1 cellular context compared by ENCODE assay signal in the genomic region with DNA sequence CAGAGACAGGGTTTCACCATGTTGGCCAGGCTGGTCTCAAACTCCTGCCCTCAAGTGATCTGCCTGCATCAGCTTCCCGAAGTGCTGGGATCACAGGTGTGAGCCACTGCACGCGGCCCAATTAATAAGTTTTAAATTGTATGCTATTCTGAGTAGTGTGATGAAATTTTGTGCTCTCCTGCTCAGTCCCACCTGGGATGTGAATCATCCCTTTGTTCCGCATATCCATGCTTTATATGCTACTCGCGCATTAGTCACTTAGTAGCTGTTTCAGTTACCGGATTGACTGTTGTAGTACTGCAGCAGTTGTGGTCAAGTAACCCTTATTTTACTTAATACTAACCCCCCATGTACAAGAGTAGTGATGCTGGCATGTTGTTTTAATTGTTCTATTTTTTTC.
TF ChIP-seq lines count a peak whose summit lies in the region.

No MANE protein-coding gene starts in this region.

TF ChIP-seq in K562, 482 proteins besides CTCF, POLR2A, EP300 and RAD21:
- TF ChIP-seq, protein P1, sequence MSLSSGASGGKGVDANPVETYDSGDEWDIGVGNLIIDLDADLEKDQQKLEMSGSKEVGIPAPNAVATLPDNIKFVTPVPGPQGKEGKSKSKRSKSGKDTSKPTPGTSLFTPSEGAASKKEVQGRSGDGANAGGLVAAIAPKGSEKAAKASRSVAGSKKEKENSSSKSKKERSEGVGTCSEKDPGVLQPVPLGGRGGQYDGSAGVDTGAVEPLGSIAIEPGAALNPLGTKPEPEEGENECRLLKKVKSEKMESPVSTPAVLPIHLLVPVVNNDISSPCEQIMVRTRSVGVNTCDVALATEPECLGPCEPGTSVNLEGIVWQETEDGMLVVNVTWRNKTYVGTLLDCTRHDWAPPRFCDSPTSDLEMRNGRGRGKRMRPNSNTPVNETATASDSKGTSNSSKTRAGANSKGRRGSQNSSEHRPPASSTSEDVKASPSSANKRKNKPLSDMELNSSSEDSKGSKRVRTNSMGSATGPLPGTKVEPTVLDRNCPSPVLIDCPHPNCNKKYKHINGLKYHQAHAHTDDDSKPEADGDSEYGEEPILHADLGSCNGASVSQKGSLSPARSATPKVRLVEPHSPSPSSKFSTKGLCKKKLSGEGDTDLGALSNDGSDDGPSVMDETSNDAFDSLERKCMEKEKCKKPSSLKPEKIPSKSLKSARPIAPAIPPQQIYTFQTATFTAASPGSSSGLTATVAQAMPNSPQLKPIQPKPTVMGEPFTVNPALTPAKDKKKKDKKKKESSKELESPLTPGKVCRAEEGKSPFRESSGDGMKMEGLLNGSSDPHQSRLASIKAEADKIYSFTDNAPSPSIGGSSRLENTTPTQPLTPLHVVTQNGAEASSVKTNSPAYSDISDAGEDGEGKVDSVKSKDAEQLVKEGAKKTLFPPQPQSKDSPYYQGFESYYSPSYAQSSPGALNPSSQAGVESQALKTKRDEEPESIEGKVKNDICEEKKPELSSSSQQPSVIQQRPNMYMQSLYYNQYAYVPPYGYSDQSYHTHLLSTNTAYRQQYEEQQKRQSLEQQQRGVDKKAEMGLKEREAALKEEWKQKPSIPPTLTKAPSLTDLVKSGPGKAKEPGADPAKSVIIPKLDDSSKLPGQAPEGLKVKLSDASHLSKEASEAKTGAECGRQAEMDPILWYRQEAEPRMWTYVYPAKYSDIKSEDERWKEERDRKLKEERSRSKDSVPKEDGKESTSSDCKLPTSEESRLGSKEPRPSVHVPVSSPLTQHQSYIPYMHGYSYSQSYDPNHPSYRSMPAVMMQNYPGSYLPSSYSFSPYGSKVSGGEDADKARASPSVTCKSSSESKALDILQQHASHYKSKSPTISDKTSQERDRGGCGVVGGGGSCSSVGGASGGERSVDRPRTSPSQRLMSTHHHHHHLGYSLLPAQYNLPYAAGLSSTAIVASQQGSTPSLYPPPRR (CRISPR knock-in tag; IDR thresholded peaks at IDR 0.05; ENCODE audit: borderline replicate concordance), result no peak
- no peak for TF ChIP-seq NCOR1 (IDR thresholded peaks at IDR 0.05)
- TF ChIP-seq, protein P2, sequence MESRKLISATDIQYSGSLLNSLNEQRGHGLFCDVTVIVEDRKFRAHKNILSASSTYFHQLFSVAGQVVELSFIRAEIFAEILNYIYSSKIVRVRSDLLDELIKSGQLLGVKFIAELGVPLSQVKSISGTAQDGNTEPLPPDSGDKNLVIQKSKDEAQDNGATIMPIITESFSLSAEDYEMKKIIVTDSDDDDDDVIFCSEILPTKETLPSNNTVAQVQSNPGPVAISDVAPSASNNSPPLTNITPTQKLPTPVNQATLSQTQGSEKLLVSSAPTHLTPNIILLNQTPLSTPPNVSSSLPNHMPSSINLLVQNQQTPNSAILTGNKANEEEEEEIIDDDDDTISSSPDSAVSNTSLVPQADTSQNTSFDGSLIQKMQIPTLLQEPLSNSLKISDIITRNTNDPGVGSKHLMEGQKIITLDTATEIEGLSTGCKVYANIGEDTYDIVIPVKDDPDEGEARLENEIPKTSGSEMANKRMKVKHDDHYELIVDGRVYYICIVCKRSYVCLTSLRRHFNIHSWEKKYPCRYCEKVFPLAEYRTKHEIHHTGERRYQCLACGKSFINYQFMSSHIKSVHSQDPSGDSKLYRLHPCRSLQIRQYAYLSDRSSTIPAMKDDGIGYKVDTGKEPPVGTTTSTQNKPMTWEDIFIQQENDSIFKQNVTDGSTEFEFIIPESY (CRISPR knock-in tag; IDR thresholded peaks at IDR 0.05), result peak; percentile 72; the same call in 1 of the 2 replicates
